1 cellular context compared by ENCODE assay signal in the genomic region with DNA sequence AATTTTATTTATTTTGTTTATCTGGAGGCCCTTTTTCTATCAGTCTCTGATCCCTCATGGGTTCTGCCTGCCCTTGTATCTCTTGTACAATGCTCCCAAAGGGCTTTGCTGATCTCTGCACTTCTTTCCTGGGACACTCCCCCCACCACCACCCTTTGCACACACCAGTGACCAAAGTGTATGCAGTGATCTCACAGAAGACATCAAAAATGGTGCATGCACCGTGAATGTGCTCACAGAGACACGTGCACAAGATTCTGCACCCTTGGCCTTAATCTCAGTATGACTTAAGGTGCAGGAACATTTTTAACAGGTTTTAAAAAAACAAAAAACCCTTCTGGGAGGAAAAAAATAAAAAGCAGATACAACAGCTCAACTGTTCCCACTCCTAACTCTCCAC.
TF ChIP-seq lines count a peak whose summit lies in the region.

No MANE protein-coding gene starts in this region.

TF ChIP-seq in SK-N-SH treated with all-trans-retinoic acid at 6 μM for 48 hours, 23 proteins besides CTCF, POLR2A, EP300 and RAD21 (continued from another document):
- TF ChIP-seq TOX (CRISPR knock-in tag; IDR thresholded peaks at IDR 0.05; ENCODE audit: borderline replicate concordance) (no peak), ARNTL (CRISPR knock-in tag; IDR thresholded peaks at IDR 0.05; ENCODE audit: borderline replicate concordance, low read depth) (no peak)
- TF ChIP-seq, protein P1, sequence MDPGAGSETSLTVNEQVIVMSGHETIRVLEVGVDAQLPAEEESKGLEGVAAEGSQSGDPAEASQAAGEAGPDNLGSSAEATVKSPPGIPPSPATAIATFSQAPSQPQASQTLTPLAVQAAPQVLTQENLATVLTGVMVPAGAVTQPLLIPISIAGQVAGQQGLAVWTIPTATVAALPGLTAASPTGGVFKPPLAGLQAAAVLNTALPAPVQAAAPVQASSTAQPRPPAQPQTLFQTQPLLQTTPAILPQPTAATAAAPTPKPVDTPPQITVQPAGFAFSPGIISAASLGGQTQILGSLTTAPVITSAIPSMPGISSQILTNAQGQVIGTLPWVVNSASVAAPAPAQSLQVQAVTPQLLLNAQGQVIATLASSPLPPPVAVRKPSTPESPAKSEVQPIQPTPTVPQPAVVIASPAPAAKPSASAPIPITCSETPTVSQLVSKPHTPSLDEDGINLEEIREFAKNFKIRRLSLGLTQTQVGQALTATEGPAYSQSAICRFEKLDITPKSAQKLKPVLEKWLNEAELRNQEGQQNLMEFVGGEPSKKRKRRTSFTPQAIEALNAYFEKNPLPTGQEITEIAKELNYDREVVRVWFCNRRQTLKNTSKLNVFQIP (CRISPR knock-in tag; IDR thresholded peaks at IDR 0.05; ENCODE audit: borderline replicate concordance, low read depth), result no peak
